ENCODE assay signal across 1 cellular context in genomic region chr1:54273092-54273836, GRCh38.
TF ChIP-seq lines count a peak whose summit lies in the region.

No MANE protein-coding gene starts in this region.

TF ChIP-seq in K562, 482 proteins besides CTCF, POLR2A, EP300 and RAD21 (continued from another document and continues in another):
- TF ChIP-seq, protein P1, sequence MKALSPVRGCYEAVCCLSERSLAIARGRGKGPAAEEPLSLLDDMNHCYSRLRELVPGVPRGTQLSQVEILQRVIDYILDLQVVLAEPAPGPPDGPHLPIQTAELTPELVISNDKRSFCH (CRISPR knock-in tag; IDR thresholded peaks at IDR 0.05), result 0 out of 2 replicates have a peak, but pooled peaks have one; percentile 8
- TF ChIP-seq, protein P1 (tag; IDR thresholded peaks at IDR 0.05), result no peak
- TF ChIP-seq, protein P2, sequence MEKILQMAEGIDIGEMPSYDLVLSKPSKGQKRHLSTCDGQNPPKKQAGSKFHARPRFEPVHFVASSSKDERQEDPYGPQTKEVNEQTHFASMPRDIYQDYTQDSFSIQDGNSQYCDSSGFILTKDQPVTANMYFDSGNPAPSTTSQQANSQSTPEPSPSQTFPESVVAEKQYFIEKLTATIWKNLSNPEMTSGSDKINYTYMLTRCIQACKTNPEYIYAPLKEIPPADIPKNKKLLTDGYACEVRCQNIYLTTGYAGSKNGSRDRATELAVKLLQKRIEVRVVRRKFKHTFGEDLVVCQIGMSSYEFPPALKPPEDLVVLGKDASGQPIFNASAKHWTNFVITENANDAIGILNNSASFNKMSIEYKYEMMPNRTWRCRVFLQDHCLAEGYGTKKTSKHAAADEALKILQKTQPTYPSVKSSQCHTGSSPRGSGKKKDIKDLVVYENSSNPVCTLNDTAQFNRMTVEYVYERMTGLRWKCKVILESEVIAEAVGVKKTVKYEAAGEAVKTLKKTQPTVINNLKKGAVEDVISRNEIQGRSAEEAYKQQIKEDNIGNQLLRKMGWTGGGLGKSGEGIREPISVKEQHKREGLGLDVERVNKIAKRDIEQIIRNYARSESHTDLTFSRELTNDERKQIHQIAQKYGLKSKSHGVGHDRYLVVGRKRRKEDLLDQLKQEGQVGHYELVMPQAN (IDR thresholded peaks at IDR 0.05; ENCODE audit: borderline replicate concordance), result peak; percentile 53; the same call in 1 of the 2 replicates
- TF ChIP-seq, protein P3, sequence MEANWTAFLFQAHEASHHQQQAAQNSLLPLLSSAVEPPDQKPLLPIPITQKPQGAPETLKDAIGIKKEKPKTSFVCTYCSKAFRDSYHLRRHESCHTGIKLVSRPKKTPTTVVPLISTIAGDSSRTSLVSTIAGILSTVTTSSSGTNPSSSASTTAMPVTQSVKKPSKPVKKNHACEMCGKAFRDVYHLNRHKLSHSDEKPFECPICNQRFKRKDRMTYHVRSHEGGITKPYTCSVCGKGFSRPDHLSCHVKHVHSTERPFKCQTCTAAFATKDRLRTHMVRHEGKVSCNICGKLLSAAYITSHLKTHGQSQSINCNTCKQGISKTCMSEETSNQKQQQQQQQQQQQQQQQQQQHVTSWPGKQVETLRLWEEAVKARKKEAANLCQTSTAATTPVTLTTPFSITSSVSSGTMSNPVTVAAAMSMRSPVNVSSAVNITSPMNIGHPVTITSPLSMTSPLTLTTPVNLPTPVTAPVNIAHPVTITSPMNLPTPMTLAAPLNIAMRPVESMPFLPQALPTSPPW (CRISPR knock-in tag; IDR thresholded peaks at IDR 0.05), result peak; percentile 69; the same call in 1 of the 2 replicates
- TF ChIP-seq KLF16 (IDR thresholded peaks at IDR 0.05) (peak; percentile 59; the same call in 1 of the 2 replicates), ZFX (CRISPR knock-in tag; IDR thresholded peaks at IDR 0.05) (0 out of 2 replicates have a peak, but pooled peaks have one; percentile 24), THAP7 (CRISPR knock-in tag; IDR thresholded peaks at IDR 0.05) (0 out of 2 replicates have a peak, but pooled peaks have one; percentile 37), MYC (IDR thresholded peaks at IDR 0.05; ENCODE audit: low read depth, low read length) (peak; percentile 89), MYC (CRISPR knock-in tag; IDR thresholded peaks at IDR 0.05; ENCODE audit: borderline replicate concordance, low read depth) (no peak), BHLHE40 (IDR thresholded peaks at IDR 0.05; ENCODE audit: low read length) (peak; percentile 94), E2F8 (IDR thresholded peaks at IDR 0.05; ENCODE audit: low read depth, partially characterized antibody) (peak; percentile 32), CTBP1 (IDR thresholded peaks at IDR 0.05; ENCODE audit: borderline replicate concordance) (peak; percentile 72), JUNB (CRISPR knock-in tag; conservative IDR thresholded peaks at IDR 0.05) (no peak), ZC3H8 (IDR thresholded peaks at IDR 0.05) (no peak), ZNF311 (CRISPR knock-in tag; IDR thresholded peaks at IDR 0.05) (no peak), ETV6 (IDR thresholded peaks at IDR 0.05; ENCODE audit: borderline replicate concordance in 1 of 2, low read depth in 2 of 2, low read length in 1 of 2) (no peak), ETV6 (CRISPR knock-in tag; IDR thresholded peaks at IDR 0.05; ENCODE audit: borderline replicate concordance) (no peak), ARID1B (IDR thresholded peaks at IDR 0.05) (peak; percentile 33; the same call in 1 of the 2 replicates), TEAD4 (IDR thresholded peaks at IDR 0.05; ENCODE audit: low read length) (peak; percentile 61), TEAD4 (CRISPR knock-in tag; IDR thresholded peaks at IDR 0.05; ENCODE audit: borderline replicate concordance) (no peak), TBP (optimal IDR thresholded peaks at IDR 0.05; ENCODE audit: low read depth, low read length) (peak; percentile 18), BRD9 (IDR thresholded peaks at IDR 0.05; ENCODE audit: low read depth, partially characterized antibody) (peak; percentile 35), MECOM (CRISPR knock-in tag; IDR thresholded peaks at IDR 0.05) (0 out of 2 replicates have a peak, but pooled peaks have one; percentile 4), NRF1 (conservative IDR thresholded peaks at IDR 0.05 in 1 of 2, IDR thresholded peaks at IDR 0.05 in 1 of 2) (no peak; a peak in 1 of 4 replicates), MEIS2 (IDR thresholded peaks at IDR 0.05; ENCODE audit: partially characterized antibody) (peak; percentile 100), BRD4 (IDR thresholded peaks at IDR 0.05) (no peak), ARNT (IDR thresholded peaks at IDR 0.05) (0 out of 4 replicates have a peak, but pooled peaks of 1 of the 2 experiments have one; percentile 39), BRCA1 (IDR thresholded peaks at IDR 0.05) (no peak), BRCA1 (CRISPR knock-in tag; IDR thresholded peaks at IDR 0.05) (no peak), E2F5 (CRISPR knock-in tag; IDR thresholded peaks at IDR 0.05) (no peak)
- TF ChIP-seq, protein P4, sequence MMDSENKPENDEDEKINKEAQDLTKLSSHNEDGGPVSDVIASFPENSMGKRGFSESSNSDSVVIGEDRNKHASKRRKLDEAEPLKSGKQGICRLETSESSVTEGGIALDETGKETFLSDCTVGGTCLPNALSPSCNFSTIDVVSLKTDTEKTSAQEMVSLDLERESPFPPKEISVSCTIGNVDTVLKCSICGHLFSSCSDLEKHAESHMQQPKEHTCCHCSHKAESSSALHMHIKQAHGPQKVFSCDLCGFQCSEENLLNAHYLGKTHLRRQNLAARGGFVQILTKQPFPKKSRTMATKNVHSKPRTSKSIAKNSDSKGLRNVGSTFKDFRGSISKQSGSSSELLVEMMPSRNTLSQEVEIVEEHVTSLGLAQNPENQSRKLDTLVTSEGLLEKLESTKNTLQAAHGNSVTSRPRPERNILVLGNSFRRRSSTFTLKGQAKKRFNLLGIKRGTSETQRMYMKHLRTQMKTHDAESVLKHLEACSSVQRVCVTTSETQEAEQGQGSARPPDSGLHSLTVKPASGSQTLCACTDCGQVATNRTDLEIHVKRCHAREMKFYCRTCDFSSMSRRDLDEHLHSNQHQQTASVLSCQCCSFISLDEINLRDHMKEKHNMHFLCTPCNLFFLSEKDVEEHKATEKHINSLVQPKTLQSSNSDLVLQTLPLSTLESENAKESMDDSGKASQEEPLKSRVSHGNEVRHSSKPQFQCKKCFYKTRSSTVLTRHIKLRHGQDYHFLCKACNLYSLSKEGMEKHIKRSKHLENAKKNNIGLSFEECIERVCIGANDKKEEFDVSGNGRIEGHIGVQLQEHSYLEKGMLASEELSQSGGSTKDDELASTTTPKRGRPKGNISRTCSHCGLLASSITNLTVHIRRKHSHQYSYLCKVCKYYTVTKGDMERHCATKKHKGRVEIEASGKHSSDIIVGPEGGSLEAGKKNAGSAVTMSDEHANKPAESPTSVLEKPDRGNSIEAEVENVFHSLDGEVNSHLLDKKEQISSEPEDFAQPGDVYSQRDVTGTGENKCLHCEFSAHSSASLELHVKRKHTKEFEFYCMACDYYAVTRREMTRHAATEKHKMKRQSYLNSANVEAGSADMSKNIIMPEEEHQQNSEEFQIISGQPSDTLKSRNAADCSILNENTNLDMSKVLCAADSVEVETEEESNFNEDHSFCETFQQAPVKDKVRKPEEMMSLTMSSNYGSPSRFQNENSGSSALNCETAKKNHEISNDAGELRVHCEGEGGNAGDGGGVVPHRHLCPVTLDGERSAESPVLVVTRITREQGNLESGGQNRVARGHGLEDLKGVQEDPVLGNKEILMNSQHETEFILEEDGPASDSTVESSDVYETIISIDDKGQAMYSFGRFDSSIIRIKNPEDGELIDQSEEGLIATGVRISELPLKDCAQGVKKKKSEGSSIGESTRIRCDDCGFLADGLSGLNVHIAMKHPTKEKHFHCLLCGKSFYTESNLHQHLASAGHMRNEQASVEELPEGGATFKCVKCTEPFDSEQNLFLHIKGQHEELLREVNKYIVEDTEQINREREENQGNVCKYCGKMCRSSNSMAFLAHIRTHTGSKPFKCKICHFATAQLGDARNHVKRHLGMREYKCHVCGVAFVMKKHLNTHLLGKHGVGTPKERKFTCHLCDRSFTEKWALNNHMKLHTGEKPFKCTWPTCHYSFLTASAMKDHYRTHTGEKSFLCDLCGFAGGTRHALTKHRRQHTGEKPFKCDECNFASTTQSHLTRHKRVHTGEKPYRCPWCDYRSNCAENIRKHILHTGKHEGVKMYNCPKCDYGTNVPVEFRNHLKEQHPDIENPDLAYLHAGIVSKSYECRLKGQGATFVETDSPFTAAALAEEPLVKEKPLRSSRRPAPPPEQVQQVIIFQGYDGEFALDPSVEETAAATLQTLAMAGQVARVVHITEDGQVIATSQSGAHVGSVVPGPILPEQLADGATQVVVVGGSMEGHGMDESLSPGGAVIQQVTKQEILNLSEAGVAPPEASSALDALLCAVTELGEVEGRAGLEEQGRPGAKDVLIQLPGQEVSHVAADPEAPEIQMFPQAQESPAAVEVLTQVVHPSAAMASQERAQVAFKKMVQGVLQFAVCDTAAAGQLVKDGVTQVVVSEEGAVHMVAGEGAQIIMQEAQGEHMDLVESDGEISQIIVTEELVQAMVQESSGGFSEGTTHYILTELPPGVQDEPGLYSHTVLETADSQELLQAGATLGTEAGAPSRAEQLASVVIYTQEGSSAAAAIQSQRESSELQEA (IDR thresholded peaks at IDR 0.05; ENCODE audit: low read depth), result peak; percentile 19; the same call in 1 of the 2 replicates
- TF ChIP-seq, protein P5, sequence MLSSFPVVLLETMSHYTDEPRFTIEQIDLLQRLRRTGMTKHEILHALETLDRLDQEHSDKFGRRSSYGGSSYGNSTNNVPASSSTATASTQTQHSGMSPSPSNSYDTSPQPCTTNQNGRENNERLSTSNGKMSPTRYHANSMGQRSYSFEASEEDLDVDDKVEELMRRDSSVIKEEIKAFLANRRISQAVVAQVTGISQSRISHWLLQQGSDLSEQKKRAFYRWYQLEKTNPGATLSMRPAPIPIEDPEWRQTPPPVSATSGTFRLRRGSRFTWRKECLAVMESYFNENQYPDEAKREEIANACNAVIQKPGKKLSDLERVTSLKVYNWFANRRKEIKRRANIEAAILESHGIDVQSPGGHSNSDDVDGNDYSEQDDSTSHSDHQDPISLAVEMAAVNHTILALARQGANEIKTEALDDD (IDR thresholded peaks at IDR 0.05), result peak; percentile 17; the same call in 1 of the 2 replicates
- TF ChIP-seq, protein P6, sequence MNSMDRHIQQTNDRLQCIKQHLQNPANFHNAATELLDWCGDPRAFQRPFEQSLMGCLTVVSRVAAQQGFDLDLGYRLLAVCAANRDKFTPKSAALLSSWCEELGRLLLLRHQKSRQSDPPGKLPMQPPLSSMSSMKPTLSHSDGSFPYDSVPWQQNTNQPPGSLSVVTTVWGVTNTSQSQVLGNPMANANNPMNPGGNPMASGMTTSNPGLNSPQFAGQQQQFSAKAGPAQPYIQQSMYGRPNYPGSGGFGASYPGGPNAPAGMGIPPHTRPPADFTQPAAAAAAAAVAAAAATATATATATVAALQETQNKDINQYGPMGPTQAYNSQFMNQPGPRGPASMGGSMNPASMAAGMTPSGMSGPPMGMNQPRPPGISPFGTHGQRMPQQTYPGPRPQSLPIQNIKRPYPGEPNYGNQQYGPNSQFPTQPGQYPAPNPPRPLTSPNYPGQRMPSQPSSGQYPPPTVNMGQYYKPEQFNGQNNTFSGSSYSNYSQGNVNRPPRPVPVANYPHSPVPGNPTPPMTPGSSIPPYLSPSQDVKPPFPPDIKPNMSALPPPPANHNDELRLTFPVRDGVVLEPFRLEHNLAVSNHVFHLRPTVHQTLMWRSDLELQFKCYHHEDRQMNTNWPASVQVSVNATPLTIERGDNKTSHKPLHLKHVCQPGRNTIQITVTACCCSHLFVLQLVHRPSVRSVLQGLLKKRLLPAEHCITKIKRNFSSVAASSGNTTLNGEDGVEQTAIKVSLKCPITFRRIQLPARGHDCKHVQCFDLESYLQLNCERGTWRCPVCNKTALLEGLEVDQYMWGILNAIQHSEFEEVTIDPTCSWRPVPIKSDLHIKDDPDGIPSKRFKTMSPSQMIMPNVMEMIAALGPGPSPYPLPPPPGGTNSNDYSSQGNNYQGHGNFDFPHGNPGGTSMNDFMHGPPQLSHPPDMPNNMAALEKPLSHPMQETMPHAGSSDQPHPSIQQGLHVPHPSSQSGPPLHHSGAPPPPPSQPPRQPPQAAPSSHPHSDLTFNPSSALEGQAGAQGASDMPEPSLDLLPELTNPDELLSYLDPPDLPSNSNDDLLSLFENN (IDR thresholded peaks at IDR 0.05; ENCODE audit: low read depth in 2 of 2, low read length in 2 of 2), result 0 out of 4 replicates have a peak, but pooled peaks of 1 of the 2 experiments have one; percentile 38
